Comparison of ENCODE assay signal across 1 cellular context in genomic region chr19:40443131-40443929, GRCh38.
TF ChIP-seq lines count a peak whose summit lies in the region.

No MANE protein-coding gene starts in this region.

TF ChIP-seq in HepG2, 621 proteins besides CTCF, POLR2A, EP300 and RAD21 (continued from another document and continues in another):
- TF ChIP-seq ZSCAN5A (CRISPR knock-in tag; IDR thresholded peaks at IDR 0.05; ENCODE audit: borderline replicate concordance) (no peak), NONO (IDR thresholded peaks at IDR 0.05) (no peak), NONO (CRISPR knock-in tag; conservative IDR thresholded peaks at IDR 0.05) (peak; percentile 64; the same call in 1 of the 2 replicates), ZNF768 (CRISPR knock-in tag; IDR thresholded peaks at IDR 0.05) (no peak), RFXAP (CRISPR knock-in tag; IDR thresholded peaks at IDR 0.05; ENCODE audit: borderline replicate concordance) (peak; percentile 64; the same call in 1 of the 2 replicates), KMT2B (CRISPR knock-in tag; IDR thresholded peaks at IDR 0.05) (no peak), HNRNPL (IDR thresholded peaks at IDR 0.05; ENCODE audit: low read depth, low read length) (no peak), MAZ (IDR thresholded peaks at IDR 0.05; ENCODE audit: borderline replicate concordance, low read depth, low read length) (peak; percentile 82), MAZ (CRISPR knock-in tag; IDR thresholded peaks at IDR 0.05; ENCODE audit: low read depth) (peak; percentile 83), NR2F2 (IDR thresholded peaks at IDR 0.05; ENCODE audit: borderline replicate concordance, low read depth) (no peak), ZNF839 (CRISPR knock-in tag; IDR thresholded peaks at IDR 0.05; ENCODE audit: borderline replicate concordance) (no peak), HOMEZ (CRISPR knock-in tag; IDR thresholded peaks at IDR 0.05; ENCODE audit: low read depth) (no peak), ZNF33A (CRISPR knock-in tag; IDR thresholded peaks at IDR 0.05; ENCODE audit: borderline replicate concordance) (no peak), BORCS8-MEF2B (CRISPR knock-in tag; IDR thresholded peaks at IDR 0.05) (no peak; the same call in 1 of the 2 replicates), RBM22 (optimal IDR thresholded peaks at IDR 0.05; ENCODE audit: low read length) (no peak), SP140L (CRISPR knock-in tag; IDR thresholded peaks at IDR 0.05; ENCODE audit: borderline replicate concordance) (no peak), ZNF772 (CRISPR knock-in tag; IDR thresholded peaks at IDR 0.05) (no peak), GZF1 (CRISPR knock-in tag; IDR thresholded peaks at IDR 0.05) (no peak), CREBL2 (CRISPR knock-in tag; IDR thresholded peaks at IDR 0.05; ENCODE audit: borderline replicate concordance) (no peak), ZNF501 (CRISPR knock-in tag; IDR thresholded peaks at IDR 0.05) (no peak; the same call in 1 of the 2 replicates), GFI1 (CRISPR knock-in tag; IDR thresholded peaks at IDR 0.05; ENCODE audit: borderline replicate concordance) (no peak; the same call in 1 of the 2 replicates), ZNF562 (CRISPR knock-in tag; IDR thresholded peaks at IDR 0.05; ENCODE audit: borderline replicate concordance) (no peak), NR2F6 (IDR thresholded peaks at IDR 0.05) (peak; percentile 31; the same call in 1 of the 2 replicates), NR2F6 (CRISPR knock-in tag; IDR thresholded peaks at IDR 0.05) (peak; percentile 45; the same call in 1 of the 2 replicates), RAD51 (IDR thresholded peaks at IDR 0.05; ENCODE audit: borderline replicate concordance) (no peak), YY1 (IDR thresholded peaks at IDR 0.05; ENCODE audit: insufficient read depth, insufficient replicate concordance, low read depth, low read length) (peak; percentile 80), EED (CRISPR knock-in tag; IDR thresholded peaks at IDR 0.05) (no peak), ZNF30 (CRISPR knock-in tag; IDR thresholded peaks at IDR 0.05) (no peak), HINFP (CRISPR knock-in tag; IDR thresholded peaks at IDR 0.05; ENCODE audit: low read depth) (no peak), MXD3 (CRISPR knock-in tag; IDR thresholded peaks at IDR 0.05) (no peak), MIER3 (CRISPR knock-in tag; IDR thresholded peaks at IDR 0.05; ENCODE audit: borderline replicate concordance) (0 out of 2 replicates have a peak, but pooled peaks have one; percentile 84), TIGD3 (CRISPR knock-in tag; IDR thresholded peaks at IDR 0.05; ENCODE audit: borderline replicate concordance) (peak; percentile 19; the same call in 1 of the 2 replicates), SOX13 (IDR thresholded peaks at IDR 0.05) (no peak), SOX13 (CRISPR knock-in tag; conservative IDR thresholded peaks at IDR 0.05 in 1 of 2, IDR thresholded peaks at IDR 0.05 in 1 of 2) (peak in 1 of 2 experiments; percentile 55; a peak in 1 of 4 replicates), SUZ12 (IDR thresholded peaks at IDR 0.05; ENCODE audit: low read depth, low read length) (peak; percentile 65), LBX2 (CRISPR knock-in tag; IDR thresholded peaks at IDR 0.05; ENCODE audit: borderline replicate concordance) (no peak), DPF2 (CRISPR knock-in tag; IDR thresholded peaks at IDR 0.05; ENCODE audit: borderline replicate concordance, low read depth) (no peak), AFF4 (CRISPR knock-in tag; IDR thresholded peaks at IDR 0.05) (no peak), ARHGAP35 (CRISPR knock-in tag; IDR thresholded peaks at IDR 0.05; ENCODE audit: borderline replicate concordance) (no peak), NR3C1 (CRISPR knock-in tag; IDR thresholded peaks at IDR 0.05) (no peak), RXRA (CRISPR knock-in tag; IDR thresholded peaks at IDR 0.05) (peak; percentile 76; the same call in 1 of the 2 replicates), NFYB (CRISPR knock-in tag; IDR thresholded peaks at IDR 0.05) (peak; percentile 59), ETV5 (CRISPR knock-in tag; IDR thresholded peaks at IDR 0.05; ENCODE audit: borderline replicate concordance) (0 out of 2 replicates have a peak, but pooled peaks have one; percentile 39), ZNF569 (CRISPR knock-in tag; IDR thresholded peaks at IDR 0.05; ENCODE audit: borderline replicate concordance) (no peak), ZNF570 (CRISPR knock-in tag; IDR thresholded peaks at IDR 0.05; ENCODE audit: borderline replicate concordance) (no peak), KDM1A (CRISPR knock-in tag; IDR thresholded peaks at IDR 0.05) (no peak), SAP130 (CRISPR knock-in tag; IDR thresholded peaks at IDR 0.05; ENCODE audit: low read depth) (peak; percentile 86), ZBTB2 (CRISPR knock-in tag; IDR thresholded peaks at IDR 0.05; ENCODE audit: low read depth) (no peak), ASH2L (IDR thresholded peaks at IDR 0.05; ENCODE audit: insufficient read length, low read depth, low read length) (no peak), NR0B2 (CRISPR knock-in tag; IDR thresholded peaks at IDR 0.05) (no peak; the same call in 1 of the 2 replicates), GTF3A (CRISPR knock-in tag; conservative IDR thresholded peaks at IDR 0.05) (no peak), SMAD3 (CRISPR knock-in tag; IDR thresholded peaks at IDR 0.05) (no peak), ZNF18 (CRISPR knock-in tag; IDR thresholded peaks at IDR 0.05; ENCODE audit: insufficient replicate concordance) (no peak), ELF1 (CRISPR knock-in tag; IDR thresholded peaks at IDR 0.05) (peak; percentile 40; the same call in 1 of the 2 replicates), BRCA1 (CRISPR knock-in tag; IDR thresholded peaks at IDR 0.05) (no peak), MXD1 (CRISPR knock-in tag; IDR thresholded peaks at IDR 0.05) (no peak), TAF15 (IDR thresholded peaks at IDR 0.05; ENCODE audit: low read depth, low read length, poor library complexity, severe bottlenecking) (no peak), ZNF329 (CRISPR knock-in tag; IDR thresholded peaks at IDR 0.05; ENCODE audit: low read depth) (no peak), AHR (CRISPR knock-in tag; IDR thresholded peaks at IDR 0.05) (no peak)
